In genomic region chr12:124428136-124428791, GRCh38 we compare ENCODE assay signal across 11 cellular contexts.
DNase-seq lines count a peak whose midpoint lies in the region; ATAC-seq and TF ChIP-seq lines count a peak whose summit lies in the region.
"Had no signal": no experiment of that assay in that cellular context is flagged by ENCODE, and none has a peak within 500 bp of the region (broad histone marks: within the 10 kb centered on the region; RNA-seq: fewer than 3 reads in every experiment).

No MANE protein-coding gene starts in this region.

- no peak for TF ChIP-seq EP300 in transverse colon (IDR thresholded peaks at IDR 0.05; ENCODE audit: low read depth)

- WGBS in transverse colon (ENCODE audit: low coverage in 1 of 2), 2 donors, result 60 to 66% methylated on average over 12 to 23 of the region's 23 CpGs

- H3K36me3 Mint-ChIP-seq in activated CD8-positive, alpha-beta memory T cell treated with anti-CD3 and anti-CD28 coated beads, Interleukin-2, amount 10 ng/mL, durations not matched to agents 7 days and 5 days, result peaks cover 22% of the 10 kb centered on the region
- H3K36me3 Mint-ChIP-seq in chondrocyte (ENCODE audit: low read depth) (peaks cover 10% of the 10 kb centered on the region), mesothelial cell of epicardium (peaks cover 22% of the 10 kb centered on the region)

- intact Hi-C loops in transverse colon (cut with DNase I; ENCODE audit: low total_unique reads), result no loop called here

- H3K4me1 Mint-ChIP-seq in activated CD8-positive, alpha-beta memory T cell treated with anti-CD3 and anti-CD28 coated beads, Interleukin-2, amount 10 ng/mL, durations not matched to agents 7 days and 5 days, result peaks cover 9% of the 10 kb centered on the region
- H3K4me1 Mint-ChIP-seq in chondrocyte (ENCODE audit: low read depth), result peaks cover 37% of the 10 kb centered on the region
- peaks cover 12% of the 10 kb centered on the region for H3K4me1 Mint-ChIP-seq in mesothelial cell of epicardium

- H3K4me1 ChIP-seq in transverse colon, result peaks cover 23 to 51% (median 33%) of the 10 kb centered on the region in 4 donors
- H3K4me1 ChIP-seq in foreskin keratinocyte, result peaks cover 4% of the 10 kb centered on the region

- H3K9me3 ChIP-seq in transverse colon, result no peaks in the 10 kb centered on the region

- H3K36me3 ChIP-seq in transverse colon, result peaks cover 0 to 11% (median 2%) of the 10 kb centered on the region in 4 donors

- ATAC-seq in activated CD8-positive, alpha-beta memory T cell treated with anti-CD3 and anti-CD28 coated beads, Interleukin-2, amount 10 ng/mL, durations not matched to agents 7 days and 5 days, result peak; percentile 20
- ATAC-seq in foreskin keratinocyte, result no peak
- ATAC-seq in HG03159 (IDR thresholded peaks at IDR 0.05; ENCODE audit: unreplicated experiment), result no peak

- H3K9me3 Mint-ChIP-seq in activated CD8-positive, alpha-beta memory T cell treated with anti-CD3 and anti-CD28 coated beads, Interleukin-2, amount 10 ng/mL, durations not matched to agents 7 days and 5 days (ENCODE audit: low read depth), result peaks cover 14% of the 10 kb centered on the region
- H3K9me3 Mint-ChIP-seq in chondrocyte (ENCODE audit: low read depth), result no peaks in the 10 kb centered on the region
- no peaks in the 10 kb centered on the region for H3K9me3 Mint-ChIP-seq in mesothelial cell of epicardium
- H3K9me3 Mint-ChIP-seq: natural killer cell treated with Interleukin-12 subunit alpha and Interleukin-12 subunit beta and Interleukin-15 and Interleukin-18, amount 100 ng/mL, for 72 hours had no signal

- peak; percentile 8 for TF ChIP-seq CTCF in chondrocyte (IDR thresholded peaks at IDR 0.05)
- no peak for TF ChIP-seq CTCF in mesothelial cell of epicardium (IDR thresholded peaks at IDR 0.05; ENCODE audit: unreplicated experiment)
- TF ChIP-seq CTCF in transverse colon (IDR thresholded peaks at IDR 0.05), result no peak
- no peak for TF ChIP-seq CTCF in foreskin keratinocyte (conservative IDR thresholded peaks at IDR 0.05)

- H3K4me3 ChIP-seq in transverse colon, result no peak overlapping the region

- H3K27me3 ChIP-seq in transverse colon (no peaks in the 10 kb centered on the region), foreskin keratinocyte (no peaks in the 10 kb centered on the region)

- H3K4me3 Mint-ChIP-seq in activated CD8-positive, alpha-beta memory T cell treated with anti-CD3 and anti-CD28 coated beads, Interleukin-2, amount 10 ng/mL, durations not matched to agents 7 days and 5 days, result no peak overlapping the region
- H3K4me3 Mint-ChIP-seq in chondrocyte (ENCODE audit: unreplicated experiment), result no peak overlapping the region
- H3K4me3 Mint-ChIP-seq in mesothelial cell of epicardium, result no peak overlapping the region
- H3K4me3 Mint-ChIP-seq: natural killer cell treated with Interleukin-12 subunit alpha and Interleukin-12 subunit beta and Interleukin-15 and Interleukin-18, amount 100 ng/mL, for 72 hours had no signal

- peak overlapping the region; percentile 57 for H3K27ac Mint-ChIP-seq in activated CD8-positive, alpha-beta memory T cell treated with anti-CD3 and anti-CD28 coated beads, Interleukin-2, amount 10 ng/mL, durations not matched to agents 7 days and 5 days
- peak overlapping the region; percentile 78 for H3K27ac Mint-ChIP-seq in chondrocyte (ENCODE audit: unreplicated experiment)
- peak overlapping the region; percentile 59 for H3K27ac Mint-ChIP-seq in mesothelial cell of epicardium
- H3K27ac Mint-ChIP-seq: natural killer cell treated with Interleukin-12 subunit alpha and Interleukin-12 subunit beta and Interleukin-15 and Interleukin-18, amount 100 ng/mL, for 72 hours had no signal

- no peaks in the 10 kb centered on the region for H3K27me3 Mint-ChIP-seq in activated CD8-positive, alpha-beta memory T cell treated with anti-CD3 and anti-CD28 coated beads, Interleukin-2, amount 10 ng/mL, durations not matched to agents 7 days and 5 days
- H3K27me3 Mint-ChIP-seq in chondrocyte (ENCODE audit: low read depth), result no peaks in the 10 kb centered on the region
- no peaks in the 10 kb centered on the region for H3K27me3 Mint-ChIP-seq in mesothelial cell of epicardium (ENCODE audit: low read depth)

- H3K27ac ChIP-seq in transverse colon (peak overlapping the region; percentile 74 to 98 (median 80)), foreskin keratinocyte (no peak overlapping the region)

- in situ Hi-C loops in transverse colon (cut with MboI; ENCODE audit: low pct_ligation_motif_present in 1 of 4, low pct_unique_long_range_greater_than_20kb in 1 of 4, low sequenced_read_pairs in 3 of 4), result no loop called here

- peak; percentile 49 for DNase-seq in activated CD8-positive, alpha-beta memory T cell treated with anti-CD3 and anti-CD28 coated beads, Interleukin-2, amount 10 ng/mL, durations not matched to agents 7 days and 5 days
- DNase-seq in activated CD8-positive, alpha-beta memory T cell treated with anti-CD3 and anti-CD28 coated beads for 24 hours, result no peak
- DNase-seq in chondrocyte (ENCODE audit: low spot score) (no peak), mesothelial cell of epicardium (ENCODE audit: low spot score in 2 of 2, unreplicated experiment in 2 of 2) (no peak), transverse colon (peak; percentile 39), foreskin keratinocyte (no peak)
- DNase-seq in effector CD8-positive, alpha-beta T cell (lab: John Stamatoyannopoulos, UW), result no peak
- DNase-seq: activated naive CD4-positive, alpha-beta T cell treated with Interleukin-2 at 50 U/mL for 16 hours; SHP77 had no signal

- CTCF ChIA-PET in activated CD8-positive, alpha-beta memory T cell treated with anti-CD3 and anti-CD28 coated beads, Interleukin-2, amount 10 ng/mL, durations not matched to agents 7 days and 5 days (lab: Charles Lee), result no interaction called here

- TF ChIP-seq POLR2A in transverse colon (IDR thresholded peaks at IDR 0.05), result no peak

Comparison
In these comparisons a context has a peak if more than half of its experiments do, and no peak if none do; other contexts are left out.
1. DNase-seq: peak in activated CD8-positive, alpha-beta memory T cell treated with anti-CD3 and anti-CD28 coated beads, Interleukin-2, amount 10 ng/mL, durations not matched to agents 7 days and 5 days (single experiment) and transverse colon (single experiment); none in activated CD8-positive, alpha-beta memory T cell treated with anti-CD3 and anti-CD28 coated beads for 24 hours (single experiment), chondrocyte (single experiment), mesothelial cell of epicardium (0 of 2), effector CD8-positive, alpha-beta T cell (single experiment) and foreskin keratinocyte (0 of 2).
2. Peak in every context shown above with its lines, with median percentiles within 50 percentile points of each other: H3K27ac Mint-ChIP-seq.